ENCODE assay signal across 30 cellular contexts in the genomic region with DNA sequence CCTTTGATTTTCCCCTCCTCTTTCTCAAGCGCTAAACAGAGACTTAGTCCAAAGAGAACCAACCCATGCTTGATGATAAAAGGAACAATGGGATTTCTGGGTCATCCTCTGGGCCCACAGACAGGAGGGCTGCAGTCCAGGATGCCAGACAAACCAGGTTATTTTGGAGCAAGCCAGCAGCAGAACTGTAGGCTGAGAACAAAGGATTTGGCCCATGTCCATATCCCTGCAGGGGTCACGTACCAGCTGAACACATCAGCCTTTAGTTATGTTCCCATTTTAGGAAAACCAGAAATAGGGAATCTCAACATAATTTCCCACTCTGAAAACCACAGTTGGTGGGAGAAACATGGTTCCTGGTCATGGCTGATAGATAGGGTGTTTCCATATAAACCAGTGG.
A peak's percentile ranks its signal among the peaks of the same experiment; 100 is the strongest.
DNase-seq lines count a peak whose midpoint lies in the region; ATAC-seq, FAIRE-seq and TF ChIP-seq lines count a peak whose summit lies in the region.
"Had no signal": no experiment of that assay in that cellular context is flagged by ENCODE, and none has a peak within 500 bp of the region (broad histone marks: within the 10 kb centered on the region; RNA-seq: fewer than 3 reads in every experiment).

No MANE protein-coding gene starts in this region.

- H3K27me3 Mint-ChIP-seq in nephron progenitor cell (ENCODE audit: low read depth, poor library complexity): peaks cover 5% of the 10 kb centered on the region
- H3K27me3 Mint-ChIP-seq: activated B cell treated with CpG ODN at 0.5 μM for 24 hours; activated CD4-positive, alpha-beta T cell treated with anti-CD3 and anti-CD28 coated beads, Interleukin-2, amount 10 ng/mL, durations not matched to agents 7 days and 5 days; naive B cell had no signal

- intact Hi-C loops in kidney (cut with DNase I): no loop called here

- peaks cover 96% of the 10 kb centered on the region for H3K4me1 Mint-ChIP-seq in nephron progenitor cell
- H3K4me1 Mint-ChIP-seq: activated B cell treated with CpG ODN at 0.5 μM for 24 hours; activated CD4-positive, alpha-beta T cell treated with anti-CD3 and anti-CD28 coated beads, Interleukin-2, amount 10 ng/mL, durations not matched to agents 7 days and 5 days; activated naive CD8-positive, alpha-beta T cell treated with anti-CD3 and anti-CD28 coated beads for 36 hours; naive B cell had no signal

- DNase-seq in BE2C (peak; percentile 33), LHCN-M2 (ENCODE audit: low read depth) (peak; percentile 29), NCI-H345 treated with DMSO at 0.1 percent for 48 hours (lab: John Stamatoyannopoulos, UW; ENCODE audit: unreplicated experiment) (peak; percentile 17), astrocyte of the cerebellum (ENCODE audit: low read depth) (peak; percentile 37), NCI-H1694 treated with DMSO at 0.1 percent for 48 hours (lab: John Stamatoyannopoulos, UW) (no peak), kidney (no peak), nephron progenitor cell (no peak)
- DNase-seq: activated B cell treated with CpG ODN at 0.5 μM for 24 hours; activated CD4-positive, alpha-beta T cell treated with anti-CD3 and anti-CD28 coated beads, Interleukin-2, amount 10 ng/mL, durations not matched to agents 7 days and 5 days; activated gamma-delta T cell; activated naive CD8-positive, alpha-beta T cell treated with anti-CD3 and anti-CD28 coated beads for 36 hours; activated T-cell treated with anti-CD3 and anti-CD28 coated beads, Interleukin-2, amount 50 U/mL, for 1 hour; anterior cingulate cortex; caudate nucleus; cortex of kidney; effector memory CD8-positive, alpha-beta T cell; IMR-90; left ventricle myocardium superior; naive B cell; NCI-H1930; NCI-H82; right lobe of liver; RPMI8226; stimulated activated CD4-positive, alpha-beta T cell treated with anti-CD3 and anti-CD28 coated beads, Interleukin-12 subunit alpha, Interleukin-12 subunit beta, amount 100 ng/mL, for 4 hours; stimulated activated CD4-positive, alpha-beta T cell treated with anti-CD3 and anti-CD28 coated beads, Interleukin-2, amount 100 ng/mL, for 48 hours; T-helper 1 cell; thyroid gland had no signal

- no peak for TF ChIP-seq CTCF in BE2C (IDR thresholded peaks at IDR 0.05; ENCODE audit: low read depth, low read length)
- no peak for TF ChIP-seq CTCF in astrocyte of the cerebellum (IDR thresholded peaks at IDR 0.05; ENCODE audit: low read depth, low read length, missing control alignments)
- no peak for TF ChIP-seq CTCF in kidney (IDR thresholded peaks at IDR 0.05; ENCODE audit: borderline replicate concordance, extremely low read depth, insufficient read depth)
- no peak for TF ChIP-seq CTCF in nephron progenitor cell (IDR thresholded peaks at IDR 0.05)

- H3K27ac ChIP-seq in kidney (ENCODE audit: low read depth in 2 of 2, low read length in 2 of 2): no peak overlapping the region
- H3K27ac ChIP-seq: right lobe of liver, thyroid gland, vagina had no signal

- no peak overlapping the region for H3K9ac ChIP-seq in kidney (ENCODE audit: low read length in 2 of 2)

- no peaks in the 10 kb centered on the region for H3K36me3 ChIP-seq in BE2C
- no peaks in the 10 kb centered on the region for H3K36me3 ChIP-seq in kidney (ENCODE audit: control insufficient read depth in 1 of 2, insufficient read depth in 2 of 2, low read length in 2 of 2)
- H3K36me3 ChIP-seq: right lobe of liver, thyroid gland, vagina had no signal

- H3K36me3 Mint-ChIP-seq in nephron progenitor cell (ENCODE audit: low read depth): no peaks in the 10 kb centered on the region
- H3K36me3 Mint-ChIP-seq: activated naive CD8-positive, alpha-beta T cell treated with anti-CD3 and anti-CD28 coated beads for 36 hours; naive B cell had no signal

- H3K27me3 ChIP-seq in BE2C: no peaks in the 10 kb centered on the region
- H3K27me3 ChIP-seq: right lobe of liver, thyroid gland, vagina had no signal

- no peak overlapping the region for H3K27ac Mint-ChIP-seq in nephron progenitor cell
- H3K27ac Mint-ChIP-seq: activated B cell treated with CpG ODN at 0.5 μM for 24 hours; activated CD4-positive, alpha-beta T cell treated with anti-CD3 and anti-CD28 coated beads, Interleukin-2, amount 10 ng/mL, durations not matched to agents 7 days and 5 days; activated naive CD8-positive, alpha-beta T cell treated with anti-CD3 and anti-CD28 coated beads for 36 hours; effector memory CD8-positive, alpha-beta T cell; naive B cell had no signal

- H3K4me1 ChIP-seq in BE2C (peaks cover 17% of the 10 kb centered on the region), kidney (ENCODE audit: control insufficient read depth in 1 of 2, insufficient read depth in 1 of 2, low read depth in 1 of 2, low read length in 2 of 2) (no peaks in the 10 kb centered on the region)
- H3K4me1 ChIP-seq: right lobe of liver, thyroid gland, vagina had no signal

- H3K9me3 Mint-ChIP-seq in nephron progenitor cell: no peaks in the 10 kb centered on the region
- H3K9me3 Mint-ChIP-seq: activated B cell treated with CpG ODN at 0.5 μM for 24 hours; activated CD4-positive, alpha-beta T cell treated with anti-CD3 and anti-CD28 coated beads, Interleukin-2, amount 10 ng/mL, durations not matched to agents 7 days and 5 days; effector memory CD8-positive, alpha-beta T cell had no signal

- in situ Hi-C loops in astrocyte of the cerebellum (cut with HindIII; ENCODE audit: low sequenced_read_pairs): no loop called here

- H3K4me3 ChIP-seq in BE2C (ENCODE audit: low read depth, low read length) (no peak overlapping the region), astrocyte of the cerebellum (ENCODE audit: low read depth, low read length) (no peak overlapping the region), kidney (ENCODE audit: low read length in 2 of 2) (no peak overlapping the region)
- H3K4me3 ChIP-seq: right lobe of liver, thyroid gland, vagina had no signal

- H3K4me3 Mint-ChIP-seq in nephron progenitor cell: no peak overlapping the region
- H3K4me3 Mint-ChIP-seq: activated B cell treated with CpG ODN at 0.5 μM for 24 hours; activated CD4-positive, alpha-beta T cell treated with anti-CD3 and anti-CD28 coated beads, Interleukin-2, amount 10 ng/mL, durations not matched to agents 7 days and 5 days; activated naive CD8-positive, alpha-beta T cell treated with anti-CD3 and anti-CD28 coated beads for 36 hours; effector memory CD8-positive, alpha-beta T cell; naive B cell had no signal

- H3K9me3 ChIP-seq in BE2C (no peaks in the 10 kb centered on the region), kidney (ENCODE audit: control insufficient read depth in 1 of 2, low read length in 2 of 2) (no peaks in the 10 kb centered on the region)
- H3K9me3 ChIP-seq: right lobe of liver, thyroid gland, vagina had no signal

- FAIRE-seq in kidney (lab: Jason Lieb, UNC): no peak

- ATAC-seq in GM18868 (IDR thresholded peaks at IDR 0.05; ENCODE audit: unreplicated experiment): no peak
- ATAC-seq: effector memory CD8-positive, alpha-beta T cell; HCT116; left ventricle myocardium superior; right lobe of liver had no signal

Comparison
In these comparisons a context has a peak if more than half of its experiments do, and no peak if none do; other contexts are left out.
1. DNase-seq: peak in BE2C (single experiment), LHCN-M2 (single experiment), NCI-H345 treated with DMSO at 0.1 percent for 48 hours (single experiment) and astrocyte of the cerebellum (single experiment); none in NCI-H1694 treated with DMSO at 0.1 percent for 48 hours (single experiment), kidney (single experiment) and nephron progenitor cell (single experiment).